ENCODE assay signal across 28 cellular contexts in genomic region chr2:16073921-16074425, GRCh38.
"Had no signal": no experiment of that assay in that cellular context is flagged by ENCODE, and none has a peak within 500 bp of the region (broad histone marks: within the 10 kb centered on the region; RNA-seq: fewer than 3 reads in every experiment).

No MANE protein-coding gene starts in this region.

- H3K9me3 Mint-ChIP-seq: immature natural killer cell; mesothelial cell of epicardium; natural killer cell treated with Interleukin-12 subunit alpha and Interleukin-12 subunit beta and Interleukin-15 and Interleukin-18, amount 100 ng/mL, for 72 hours had no signal

- H3K4me1 Mint-ChIP-seq: immature natural killer cell, naive B cell had no signal

- H3K4me3 Mint-ChIP-seq: immature natural killer cell; mesothelial cell of epicardium; naive B cell; natural killer cell treated with Interleukin-12 subunit alpha and Interleukin-12 subunit beta and Interleukin-15 and Interleukin-18, amount 100 ng/mL, for 72 hours had no signal

- ATAC-seq: natural killer cell treated with Interleukin-12 subunit alpha and Interleukin-12 subunit beta and Interleukin-15 and Interleukin-18, amount 100 ng/mL, for 72 hours; pancreas; right cardiac atrium; sciatic nerve had no signal

- DNase-seq: hypothalamus; immature natural killer cell; left ventricle myocardium inferior; mesendoderm; naive B cell; nucleus accumbens; pancreas; posterior cingulate gyrus; retina; right cardiac atrium; stimulated activated CD4-positive, alpha-beta T cell treated with anti-CD3 and anti-CD28 coated beads, Interleukin-12 subunit alpha, Interleukin-12 subunit beta, amount 100 ng/mL, for 4 hours; stimulated activated CD4-positive, alpha-beta T cell treated with anti-CD3 and anti-CD28 coated beads, Interleukin-15, amount 100 ng/mL, for 24 hours; stimulated activated CD4-positive, alpha-beta T cell treated with anti-CD3 and anti-CD28 coated beads, Interleukin-2, amount 100 ng/mL, for 24 hours; stimulated activated CD4-positive, alpha-beta T cell treated with anti-CD3 and anti-CD28 coated beads, Interleukin-4, amount 100 ng/mL, for 1 hour; stimulated activated naive CD4-positive, alpha-beta T cell; stomach; testis; thyroid gland; transverse colon had no signal

- H3K4me3 ChIP-seq: left ventricle myocardium inferior, lung, pancreas, prostate gland, skin epidermis, stomach, testis, thyroid gland, transverse colon, upper lobe of left lung, vagina had no signal

- H3K27me3 ChIP-seq: pancreas, stomach, testis, thyroid gland, transverse colon, upper lobe of left lung, vagina had no signal

- H3K27ac Mint-ChIP-seq: immature natural killer cell; mesothelial cell of epicardium; naive B cell; natural killer cell treated with Interleukin-12 subunit alpha and Interleukin-12 subunit beta and Interleukin-15 and Interleukin-18, amount 100 ng/mL, for 72 hours had no signal

- H3K27ac ChIP-seq: left ventricle myocardium inferior, pancreas, prostate gland, skin epidermis, stomach, testis, thyroid gland, transverse colon, upper lobe of left lung, vagina had no signal

- H3K27me3 Mint-ChIP-seq: naive B cell; natural killer cell treated with Interleukin-12 subunit alpha and Interleukin-12 subunit beta and Interleukin-15 and Interleukin-18, amount 100 ng/mL, for 72 hours had no signal

- H3K36me3 ChIP-seq: left ventricle myocardium inferior, pancreas, prostate gland, stomach, thyroid gland, transverse colon, upper lobe of left lung, vagina had no signal

- FAIRE-seq: islet of Langerhans, pancreas had no signal

- H3K4me1 ChIP-seq: left ventricle myocardium inferior, pancreas, prostate gland, transverse colon, upper lobe of left lung, vagina had no signal

- H3K9me3 ChIP-seq: left ventricle myocardium inferior, pancreas, prostate gland, stomach, testis, thyroid gland, transverse colon, upper lobe of left lung, vagina had no signal

- H3K36me3 Mint-ChIP-seq: immature natural killer cell; mesothelial cell of epicardium; naive B cell; natural killer cell treated with Interleukin-12 subunit alpha and Interleukin-12 subunit beta and Interleukin-15 and Interleukin-18, amount 100 ng/mL, for 72 hours had no signal
